In the genomic region with DNA sequence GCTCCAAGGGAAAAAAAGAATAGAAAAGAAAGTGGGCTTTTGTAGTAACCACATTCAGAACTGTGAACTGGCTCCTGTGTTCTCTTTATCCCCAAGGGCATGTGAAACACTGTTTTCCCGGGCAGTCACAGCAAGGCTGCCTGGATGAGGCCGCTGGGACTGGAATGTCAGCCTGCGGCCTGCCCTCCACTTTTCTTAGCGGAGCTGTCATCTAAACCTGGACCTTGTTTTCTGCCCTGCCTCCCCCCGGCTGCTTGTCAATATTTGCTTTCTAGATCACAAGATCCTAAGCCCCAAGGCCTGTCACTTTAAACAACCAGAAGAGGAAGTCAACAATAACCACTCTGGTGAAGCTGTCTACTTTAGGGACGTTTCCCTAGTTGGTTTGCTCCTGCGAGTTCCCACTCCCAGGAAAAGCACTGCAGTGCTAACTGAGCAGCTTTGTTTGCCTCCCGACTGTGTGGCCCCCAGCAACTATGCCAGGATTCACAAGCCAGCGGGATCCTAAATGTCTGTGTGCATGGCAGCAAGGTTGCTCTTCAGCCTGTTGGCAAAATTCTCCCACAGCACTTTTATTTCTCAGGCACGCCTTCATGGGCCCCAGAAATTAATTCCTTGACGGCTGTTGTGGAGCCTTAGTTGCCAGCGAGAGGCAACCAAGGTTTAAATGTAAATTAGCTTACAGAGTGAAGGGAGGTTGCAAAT, we compare ENCODE assay signal across 9 cellular contexts. TPM values are rescaled to one million over a fixed set of nuclear protein-coding genes. Genes with fewer than 3 reads are reported as not detected.
DNase-seq lines count a peak whose midpoint lies in the region; ATAC-seq, FAIRE-seq and TF ChIP-seq lines count a peak whose summit lies in the region.
"Had no signal": no experiment of that assay in that cellular context is flagged by ENCODE, and none has a peak within 500 bp of the region (broad histone marks: within the 10 kb centered on the region; RNA-seq: fewer than 3 reads in every experiment).

No MANE protein-coding gene starts in this region.

- no peak for FAIRE-seq in GM12892 (lab: Jason Lieb, UNC)
- FAIRE-seq: colon had no signal

- intact Hi-C loops in left ventricle myocardium superior (cut with micrococcal nuclease): no loop called here

- DNase-seq in RPMI7951 (ENCODE audit: low read depth) (peak; percentile 64), left ventricle myocardium superior (peak; percentile 43), retina (peak; percentile 57), amniotic stem cell (lab: John Stamatoyannopoulos, UW) (no peak), GM12892 (ENCODE audit: insufficient read length) (no peak), HK-2 (ENCODE audit: unreplicated experiment) (no peak)

- TF ChIP-seq POLR2A in GM12892 (IDR thresholded peaks at IDR 0.05; ENCODE audit: low read depth, low read length): no peak

- ATAC-seq in GM18868 (IDR thresholded peaks at IDR 0.05; ENCODE audit: unreplicated experiment): peak; percentile 46
- ATAC-seq in left ventricle myocardium superior: peak; percentile 76
- ATAC-seq in GM19463 (IDR thresholded peaks at IDR 0.05; ENCODE audit: unreplicated experiment): no peak

RNA-seq across cellular contexts. Expression of gene SOWAHC, which starts 30.6 kb away (rescaled TPM):
- total RNA-seq in RPMI7951 (2014; rRNA removed; shearing (Covaris generic)): 6.8 and 7.2 TPM in 2 replicates
- total RNA-seq in left ventricle myocardium superior: 2.5 TPM
- polyA plus RNA-seq in GM12892 (2012; ENCODE audit: missing spikeins): 0.87 TPM

RNA-seq across cellular contexts. Expression of gene SEPTIN10, which starts 31.0 kb away (rescaled TPM):
- 107 and 124 TPM in 2 replicates for total RNA-seq in RPMI7951 (2014; rRNA removed; shearing (Covaris generic))
- total RNA-seq in left ventricle myocardium superior: 46.8 TPM
- 10.0 TPM for polyA plus RNA-seq in GM12892 (2012; ENCODE audit: missing spikeins)

Comparison
In these comparisons a context has a peak if more than half of its experiments do, and no peak if none do; other contexts are left out.
1. DNase-seq: peak in RPMI7951 (single experiment), left ventricle myocardium superior (single experiment) and retina (single experiment); none in amniotic stem cell (single experiment), GM12892 (single experiment) and HK-2 (single experiment).